ENCODE assay signal across 11 cellular contexts in the genomic region with DNA sequence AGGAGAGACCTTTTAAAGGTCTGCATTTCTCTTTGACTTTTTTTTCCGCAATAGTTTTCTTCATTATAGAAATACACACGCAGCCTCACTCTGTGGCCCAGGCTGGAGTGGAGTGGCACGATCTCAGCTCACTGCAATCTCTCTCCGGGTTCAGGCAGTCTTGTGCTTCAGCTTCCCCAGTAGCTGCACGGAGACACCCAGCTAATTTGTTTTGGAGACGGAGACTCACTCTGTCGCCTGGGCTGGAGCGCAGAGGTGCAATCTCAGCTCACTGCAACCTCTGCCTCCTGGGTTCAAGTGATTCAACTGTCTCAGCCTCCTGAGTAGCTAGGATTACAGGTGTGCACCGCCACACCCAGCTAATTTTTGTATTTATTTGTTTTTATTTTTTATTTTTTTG. TPM values are rescaled to one million over a fixed set of nuclear protein-coding genes. Genes with fewer than 3 reads are reported as not detected.
DNase-seq lines count a peak whose midpoint lies in the region; ATAC-seq and TF ChIP-seq lines count a peak whose summit lies in the region.
"Had no signal": no experiment of that assay in that cellular context is flagged by ENCODE, and none has a peak within 500 bp of the region (broad histone marks: within the 10 kb centered on the region; RNA-seq: fewer than 3 reads in every experiment).

No MANE protein-coding gene starts in this region.

- H2AFZ ChIP-seq in HCT116 (ENCODE audit: low read depth, low read length, poor library complexity, severe bottlenecking) (no peak overlapping the region), neural cell (ENCODE audit: low read depth, low read length) (no peak overlapping the region)

- no TSS peak for BruUV-seq in HCT116 (replicated peaks; lab: Mats Ljungman, UMichigan)

- RAD21 ChIA-PET in HCT116 (lab: Charles Lee; ENCODE audit: low non-redundant PET in 1 of 2, low total read pairs in 2 of 2, uncharacterized antibody in 2 of 2, unreplicated experiment in 2 of 2), result no interaction called here

- no peak for DNase-seq in CD14-positive monocyte (ENCODE audit: low spot score)
- DNase-seq in HCT116 (ENCODE audit: low read depth, low spot score), result no peak
- no peak for DNase-seq in activated naive CD8-positive, alpha-beta T cell treated with anti-CD3 and anti-CD28 coated beads for 36 hours
- DNase-seq in COR-L47 (lab: John Stamatoyannopoulos, UW), result no peak
- DNase-seq in activated CD4-positive, CD25-positive, alpha-beta regulatory T cell treated with anti-CD3 and anti-CD28 coated beads, Interleukin-2, amount 50 U/mL, for 72 hours, result no peak
- DNase-seq: activated CD4-positive, alpha-beta T cell treated with anti-CD3 and anti-CD28 coated beads for 4 hours; DMS53; left cardiac atrium had no signal

- H3K27me3 Mint-ChIP-seq in CD14-positive monocyte (ENCODE audit: low read depth in 3 of 3), result peaks cover 0 to 1% (median 0%) of the 10 kb centered on the region in 3 donors
- H3K27me3 Mint-ChIP-seq in activated naive CD8-positive, alpha-beta T cell treated with anti-CD3 and anti-CD28 coated beads for 36 hours, result no peaks in the 10 kb centered on the region

- intact Hi-C loops in CD14-positive monocyte (cut with micrococcal nuclease), result loop anchor here in 1 of 2 donors (5.0 kb wide), 1 partner anchor 35 kb away; a partner anchor contains a TSS
- intact Hi-C loops in HCT116 (cut with micrococcal nuclease), result loop anchor here (10.0 kb wide), 1 partner anchor 128 kb away; no protein-coding TSS in a partner anchor

- H3K27me3 ChIP-seq in HCT116 (ENCODE audit: insufficient read depth, low read length), result no peaks in the 10 kb centered on the region
- no peaks in the 10 kb centered on the region for H3K27me3 ChIP-seq in neural cell (ENCODE audit: insufficient read depth, low read depth, low read length)

- TF ChIP-seq RAD21 in HCT116 (IDR thresholded peaks at IDR 0.05; ENCODE audit: low read depth) (no peak), neural cell (conservative IDR thresholded peaks at IDR 0.05) (no peak)

- no peak for ATAC-seq in HCT116
- ATAC-seq in HG03045 (IDR thresholded peaks at IDR 0.05; ENCODE audit: unreplicated experiment), result no peak
- ATAC-seq in HG03280 (IDR thresholded peaks at IDR 0.05; ENCODE audit: unreplicated experiment), result no peak
- ATAC-seq: left cardiac atrium had no signal

- H3K9ac ChIP-seq in HCT116 (ENCODE audit: low read length) (peak overlapping the region; percentile 82), neural cell (ENCODE audit: low read length) (peak overlapping the region; percentile 90)

- H3K4me2 ChIP-seq in HCT116 (ENCODE audit: low read length) (peak overlapping the region; percentile 95), neural cell (ENCODE audit: low read length) (no peak overlapping the region)

- no peaks in the 10 kb centered on the region for H3K9me3 Mint-ChIP-seq in CD14-positive monocyte
- H3K9me3 Mint-ChIP-seq in activated naive CD8-positive, alpha-beta T cell treated with anti-CD3 and anti-CD28 coated beads for 36 hours, result no peaks in the 10 kb centered on the region

- H3K36me3 Mint-ChIP-seq in CD14-positive monocyte, result no peaks in the 10 kb centered on the region
- H3K36me3 Mint-ChIP-seq in activated naive CD8-positive, alpha-beta T cell treated with anti-CD3 and anti-CD28 coated beads for 36 hours, result no peaks in the 10 kb centered on the region

- no peaks in the 10 kb centered on the region for H4K20me1 ChIP-seq in HCT116 (ENCODE audit: insufficient read depth)
- H4K20me1 ChIP-seq in neural cell (ENCODE audit: insufficient read depth), result no peaks in the 10 kb centered on the region

- TF ChIP-seq CTCF in CD14-positive monocyte (IDR thresholded peaks at IDR 0.05) (no peak), HCT116 (IDR thresholded peaks at IDR 0.05 in 2 of 3, conservative IDR thresholded peaks at IDR 0.05 in 1 of 3; ENCODE audit: borderline replicate concordance in 1 of 3, insufficient read depth in 1 of 3, low read depth in 2 of 3, low read length in 2 of 3) (no peak), neural cell (IDR thresholded peaks at IDR 0.05; ENCODE audit: poor library complexity, severe bottlenecking) (no peak)

- H3F3A ChIP-seq in neural cell (ENCODE audit: insufficient read depth, low read length, poor library complexity, severe bottlenecking), result no peaks in the 10 kb centered on the region

- H3K9me3 ChIP-seq in HCT116 (ENCODE audit: control insufficient read depth in 1 of 2, insufficient read depth in 1 of 2, low read depth in 1 of 2, low read length in 2 of 2) (no peaks in the 10 kb centered on the region), neural cell (ENCODE audit: low read length) (no peaks in the 10 kb centered on the region)

- peaks cover 21% of the 10 kb centered on the region for H3K4me1 Mint-ChIP-seq in CD14-positive monocyte
- peaks cover 25% of the 10 kb centered on the region for H3K4me1 Mint-ChIP-seq in activated naive CD8-positive, alpha-beta T cell treated with anti-CD3 and anti-CD28 coated beads for 36 hours

- peak overlapping the region in 1 of 2 donors; percentile 90 for H3K4me3 Mint-ChIP-seq in CD14-positive monocyte
- peak overlapping the region; percentile 88 for H3K4me3 Mint-ChIP-seq in activated naive CD8-positive, alpha-beta T cell treated with anti-CD3 and anti-CD28 coated beads for 36 hours

- H3K79me2 ChIP-seq in HCT116 (ENCODE audit: insufficient read depth, low read length) (no peaks in the 10 kb centered on the region), neural cell (replicated peaks; ENCODE audit: insufficient read depth, low read length) (no peaks in the 10 kb centered on the region)

- no peak for TF ChIP-seq POLR2A in HCT116 (IDR thresholded peaks at IDR 0.05; ENCODE audit: borderline replicate concordance, extremely low read depth, insufficient read depth, insufficient read length)

- H3K9me2 ChIP-seq in HCT116 (ENCODE audit: insufficient read depth), result no peaks in the 10 kb centered on the region
- H3K9me2 ChIP-seq in neural cell (ENCODE audit: insufficient read depth, low read length), result no peaks in the 10 kb centered on the region

- CTCF ChIA-PET in HCT116 (lab: Charles Lee), result no interaction called here

- H3K27ac ChIP-seq in HCT116 (ENCODE audit: low read depth, low read length), result peak overlapping the region; percentile 99
- peak overlapping the region; percentile 99 for H3K27ac ChIP-seq in neural cell (ENCODE audit: low read length)

- H3K36me3 ChIP-seq in HCT116 (ENCODE audit: control insufficient read depth in 1 of 2, insufficient read depth in 2 of 2, low read length in 2 of 2) (no peaks in the 10 kb centered on the region), neural cell (ENCODE audit: insufficient read depth, low read length) (no peaks in the 10 kb centered on the region)

- no peak for TF ChIP-seq EP300 in neural cell (conservative IDR thresholded peaks at IDR 0.05; ENCODE audit: poor library complexity, severe bottlenecking)

- peak overlapping the region in 4 of 7 donors; percentile 26 to 94 (median 57) for H3K27ac Mint-ChIP-seq in CD14-positive monocyte
- H3K27ac Mint-ChIP-seq in activated naive CD8-positive, alpha-beta T cell treated with anti-CD3 and anti-CD28 coated beads for 36 hours, result peak overlapping the region; percentile 39

- POLR2A ChIA-PET in HCT116 (lab: Charles Lee), result interaction anchor here (1.0 to 3.3 kb wide), 4 partner anchors 9 to 31 kb away, joined by 3 to 11 read pairs (median 6); no protein-coding TSS in a partner anchor

- H3K4me1 ChIP-seq in HCT116 (ENCODE audit: control insufficient read depth in 1 of 2, insufficient read depth in 2 of 2, low read length in 2 of 2), result peaks cover 46 to 64% of the 10 kb centered on the region in 2 experiments

- H3K4me3 ChIP-seq in HCT116 (replicated peaks in 1 of 2; ENCODE audit: low read depth in 1 of 2, low read length in 2 of 2) (peak overlapping the region in 1 of 2 experiments; percentile 81; a peak in 3 of 4 replicates), neural cell (ENCODE audit: low read length) (peak overlapping the region; percentile 91)

TF ChIP-seq in HCT116, 20 proteins besides CTCF, POLR2A, EP300 and RAD21 (continues in another document):
- TF ChIP-seq EZH2phosphoT487 (IDR thresholded peaks at IDR 0.05; ENCODE audit: borderline replicate concordance), result no peak

TF ChIP-seq in neural cell, 6 proteins besides CTCF, POLR2A, EP300 and RAD21:
- no peak for TF ChIP-seq SMC3 (conservative IDR thresholded peaks at IDR 0.05; ENCODE audit: poor library complexity)
- TF ChIP-seq POLR2AphosphoS5 (IDR thresholded peaks at IDR 0.05), result no peak
- TF ChIP-seq MXI1 (conservative IDR thresholded peaks at IDR 0.05; ENCODE audit: poor library complexity, severe bottlenecking), result no peak

RNA-seq across cellular contexts. Expression of a gene that starts 11.7 kb away (rescaled TPM):
- polyA plus RNA-seq in CD14-positive monocyte, result 10 to 100 TPM; 16.9 to 21.8 TPM
- total RNA-seq in HCT116 (2021; ENCODE audit: unreplicated experiment), result 271 TPM
- polyA plus RNA-seq in HCT116 (2012), result 225 and 297 TPM in 2 replicates
- total RNA-seq in activated naive CD8-positive, alpha-beta T cell treated with anti-CD3 and anti-CD28 coated beads for 36 hours, result 100 to 1,000 TPM; 230 to 232 TPM
- polyA plus RNA-seq in neural cell, result 27.6 and 37.6 TPM in 2 replicates
- polyA minus RNA-seq in neural cell, result 25.1 and 25.8 TPM in 2 replicates

RNA-seq across cellular contexts. Expression of a gene that starts 33.4 kb away (rescaled TPM):
- polyA plus RNA-seq in CD14-positive monocyte (10 to 100 TPM; 60.5 to 96.3 TPM), neural cell (5.8 and 8.3 TPM in 2 replicates)
- 32.1 TPM for total RNA-seq in HCT116 (2021; ENCODE audit: unreplicated experiment)
- polyA plus RNA-seq in HCT116 (2012), result 39.3 and 39.8 TPM in 2 replicates
- total RNA-seq in activated naive CD8-positive, alpha-beta T cell treated with anti-CD3 and anti-CD28 coated beads for 36 hours, result 100 to 1,000 TPM; 147 to 153 TPM
- 19.0 and 21.9 TPM in 2 replicates for polyA minus RNA-seq in neural cell

RNA-seq across cellular contexts. Expression of a gene that starts 33.9 kb away (rescaled TPM):
- polyA plus RNA-seq in CD14-positive monocyte (under 1 TPM; 0.41 to 0.80 TPM), neural cell (39.3 and 45.8 TPM in 2 replicates)
- 6.1 TPM for total RNA-seq in HCT116 (2021; ENCODE audit: unreplicated experiment)
- polyA plus RNA-seq in HCT116 (2012), result 6.7 and 12.8 TPM in 2 replicates
- total RNA-seq in activated naive CD8-positive, alpha-beta T cell treated with anti-CD3 and anti-CD28 coated beads for 36 hours, result 10 to 100 TPM; 12.4 to 12.6 TPM
- 3.4 and 4.9 TPM in 2 replicates for polyA minus RNA-seq in neural cell

RNA-seq across cellular contexts. Expression of a gene that starts 47.3 kb away (rescaled TPM):
- polyA plus RNA-seq in CD14-positive monocyte (1 to 10 TPM; 2.8 to 3.3 TPM), neural cell (46.1 and 57.6 TPM in 2 replicates)
- 112 TPM for total RNA-seq in HCT116 (2021; ENCODE audit: unreplicated experiment)
- 136 and 158 TPM in 2 replicates for polyA plus RNA-seq in HCT116 (2012)
- total RNA-seq in activated naive CD8-positive, alpha-beta T cell treated with anti-CD3 and anti-CD28 coated beads for 36 hours, result 10 to 100 TPM; 22.1 to 26.2 TPM
- 58.8 and 71.8 TPM in 2 replicates for polyA minus RNA-seq in neural cell
